9 cellular contexts compared by ENCODE assay signal in the genomic region with DNA sequence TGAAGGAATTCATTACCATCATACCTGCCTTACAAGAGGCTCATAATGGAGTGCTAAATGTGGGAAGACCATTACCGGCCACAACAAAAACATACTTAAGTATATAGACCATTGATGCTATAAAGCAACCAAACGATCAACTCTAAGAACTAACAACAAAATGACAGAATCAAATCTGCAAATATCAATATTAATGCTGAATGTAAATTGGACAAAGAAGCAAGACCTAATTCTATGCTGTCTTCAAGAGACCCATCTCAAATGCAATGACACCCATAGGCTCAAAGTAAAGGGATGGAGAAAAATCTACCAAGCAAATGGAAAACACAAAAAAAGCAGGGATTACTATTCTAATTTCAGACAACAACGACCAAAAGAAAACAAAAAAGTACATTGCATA. TPM values are rescaled to one million over a fixed set of nuclear protein-coding genes. Genes with fewer than 3 reads are reported as not detected.
"Had no signal": no experiment of that assay in that cellular context is flagged by ENCODE, and none has a peak within 500 bp of the region (broad histone marks: within the 10 kb centered on the region; RNA-seq: fewer than 3 reads in every experiment).

No MANE protein-coding gene starts in this region.

- H3K4me2 ChIP-seq: KMS-11 had no signal

- FAIRE-seq: HepG2, HTR-8/SVneo, K562 had no signal

- H3K27ac ChIP-seq: HL-60, KMS-11 had no signal

- H3K4me3 Mint-ChIP-seq: IgD-negative memory B cell had no signal

- H3K27me3 Mint-ChIP-seq: IgD-negative memory B cell had no signal

- H3K36me3 Mint-ChIP-seq: IgD-negative memory B cell had no signal

- H3K27ac Mint-ChIP-seq: IgD-negative memory B cell had no signal

- H3K4me1 Mint-ChIP-seq: IgD-negative memory B cell had no signal

- H3K4me3 ChIP-seq: K562 had no signal

- DNase-seq: KBM-7, KG1 had no signal

- H3K9ac ChIP-seq: KMS-11 had no signal

- ATAC-seq: HepG2, K562 had no signal

RNA-seq across cellular contexts. Expression of a gene that starts 52.3 kb away (rescaled TPM):
- total RNA-seq: HT-29 had no signal
- polyA plus RNA-seq: IgD-negative memory B cell had no signal
